In genomic region chr17:67379251-67379630, GRCh38 we compare ENCODE assay signal across 8 cellular contexts. TPM values are rescaled to one million over a fixed set of nuclear protein-coding genes. Genes with fewer than 3 reads are reported as not detected.
DNase-seq lines count a peak whose midpoint lies in the region; ATAC-seq and TF ChIP-seq lines count a peak whose summit lies in the region.

No MANE protein-coding gene starts in this region.

- H4K20me1 ChIP-seq in GM23248 (ENCODE audit: insufficient read depth), result no peaks in the 10 kb centered on the region

- H3K9me3 Mint-ChIP-seq in WTC11, result peaks cover 9% of the 10 kb centered on the region
- H3K9me3 Mint-ChIP-seq in glutamatergic neuron (ENCODE audit: unreplicated experiment), result peaks cover 4% of the 10 kb centered on the region

- 46 to 51% methylated on average over 8 of the region's 8 CpGs for WGBS in GM23248 (ENCODE audit: low coverage in 1 of 2, low lambda C conversion rate in 2 of 2, missing lambda C conversion rate in 2 of 2), 2 experiments

- no peak for TF ChIP-seq CTCF in WTC11 (IDR thresholded peaks at IDR 0.05)
- no peak for TF ChIP-seq CTCF in glutamatergic neuron (IDR thresholded peaks at IDR 0.05; ENCODE audit: partially characterized antibody, unreplicated experiment)

- H3K4me1 Mint-ChIP-seq in WTC11 (peaks cover 35% of the 10 kb centered on the region), glutamatergic neuron (ENCODE audit: low read depth, unreplicated experiment) (peaks cover 16% of the 10 kb centered on the region)

- H2AFZ ChIP-seq in GM23248, result peak overlapping the region; percentile 71

- H3K4me1 ChIP-seq in GM23248 (ENCODE audit: insufficient read depth) (peaks cover 4% of the 10 kb centered on the region), skeletal muscle satellite cell (ENCODE audit: control insufficient read depth, insufficient read depth, low read length) (peaks cover 15% of the 10 kb centered on the region)

- H3K27me3 ChIP-seq in GM23248 (replicated peaks; ENCODE audit: insufficient read depth), result no peaks in the 10 kb centered on the region
- H3K27me3 ChIP-seq in skeletal muscle satellite cell (ENCODE audit: control insufficient read depth, insufficient read depth, low read length), result no peaks in the 10 kb centered on the region

- H3K4me3 ChIP-seq in GM23248 (peak overlapping the region; percentile 83), skeletal muscle satellite cell (ENCODE audit: low read length) (peak overlapping the region; percentile 93)

- H3K4me2 ChIP-seq in GM23248 (ENCODE audit: unreplicated experiment), result peak overlapping the region; percentile 91
- peak overlapping the region; percentile 93 for H3K4me2 ChIP-seq in skeletal muscle satellite cell (ENCODE audit: low read length)

- H3K36me3 Mint-ChIP-seq in WTC11 (peaks cover 17% of the 10 kb centered on the region), glutamatergic neuron (ENCODE audit: unreplicated experiment) (no peaks in the 10 kb centered on the region)

- peak overlapping the region; percentile 89 for H3K9ac ChIP-seq in GM23248
- peak overlapping the region; percentile 92 for H3K9ac ChIP-seq in skeletal muscle satellite cell (ENCODE audit: low read depth, low read length)

- H3F3A ChIP-seq in GM23248 (ENCODE audit: insufficient read depth), result peaks cover 20% of the 10 kb centered on the region

- in situ Hi-C loops in GM23248 (cut with MboI), result loop anchor here (10.0 kb wide), 2 partner anchors 246 to 306 kb away; no protein-coding TSS in a partner anchor

- CTCF ChIA-PET in WTC11 (lab: Charles Lee), result interaction anchor here (0.5 to 3.2 kb wide), 37 partner anchors 9 to 1361 kb away, joined by 3 to 36 read pairs (median 4); no protein-coding TSS in a partner anchor

- H3K27me3 Mint-ChIP-seq in WTC11 (ENCODE audit: low read depth) (no peaks in the 10 kb centered on the region; the same call in 1 of the 2 replicates), glutamatergic neuron (ENCODE audit: unreplicated experiment) (peaks cover 2% of the 10 kb centered on the region)

- DNase-seq in GM23248, result no peak
- DNase-seq in WTC11 (ENCODE audit: low spot score), result no peak
- DNase-seq in glutamatergic neuron, result no peak
- no peak for DNase-seq in mesenteric fat pad (ENCODE audit: low spot score)
- no peak for DNase-seq in NCI-H526 treated with DMSO at 0.1 percent for 48 hours (lab: John Stamatoyannopoulos, UW)

- H3K27ac Mint-ChIP-seq in WTC11 (peak overlapping the region; percentile 84), glutamatergic neuron (ENCODE audit: unreplicated experiment) (peak overlapping the region; percentile 50)

- H3K79me2 ChIP-seq in GM23248 (ENCODE audit: insufficient read depth), result peaks cover 54% of the 10 kb centered on the region

- H3K4me3 Mint-ChIP-seq in WTC11 (peak overlapping the region; percentile 78), glutamatergic neuron (ENCODE audit: unreplicated experiment) (peak overlapping the region; percentile 92)

- H3K36me3 ChIP-seq in GM23248 (ENCODE audit: low read depth) (no peaks in the 10 kb centered on the region), skeletal muscle satellite cell (ENCODE audit: insufficient read depth, low read length) (no peaks in the 10 kb centered on the region)

- ATAC-seq in WTC11, result no peak
- ATAC-seq in GM19455 (IDR thresholded peaks at IDR 0.05; ENCODE audit: unreplicated experiment), result no peak
- ATAC-seq in GM18858 (IDR thresholded peaks at IDR 0.05; ENCODE audit: unreplicated experiment), result no peak

- POLR2A ChIA-PET in WTC11 (lab: Charles Lee), result interaction anchor here (0.5 to 1.5 kb wide), 5 partner anchors 13 to 330 kb away, joined by 3 to 4 read pairs (median 3); partner anchors contain the start of gene PSMD12

- H3K9me3 ChIP-seq in GM23248 (ENCODE audit: low read depth), result no peaks in the 10 kb centered on the region
- H3K9me3 ChIP-seq in skeletal muscle satellite cell (replicated peaks; ENCODE audit: low read length), result no peaks in the 10 kb centered on the region

- no peaks in the 10 kb centered on the region for H3K9me2 ChIP-seq in GM23248 (ENCODE audit: insufficient read depth)

- H3K27ac ChIP-seq in GM23248, result peak overlapping the region; percentile 91

TF ChIP-seq in WTC11, 78 proteins besides CTCF, POLR2A, EP300 and RAD21:
- TF ChIP-seq CBFB (CRISPR knock-in tag; IDR thresholded peaks at IDR 0.05; ENCODE audit: low read depth) (no peak), ZNF121 (CRISPR knock-in tag; IDR thresholded peaks at IDR 0.05) (no peak), PRDM15 (CRISPR knock-in tag; IDR thresholded peaks at IDR 0.05) (no peak), ZNF219 (CRISPR knock-in tag; IDR thresholded peaks at IDR 0.05; ENCODE audit: borderline replicate concordance) (no peak), ZNF396 (CRISPR knock-in tag; IDR thresholded peaks at IDR 0.05; ENCODE audit: borderline replicate concordance) (no peak), MLX (CRISPR knock-in tag; IDR thresholded peaks at IDR 0.05) (no peak), CREB1 (CRISPR knock-in tag; IDR thresholded peaks at IDR 0.05) (no peak), GRHL2 (CRISPR knock-in tag; IDR thresholded peaks at IDR 0.05; ENCODE audit: insufficient replicate concordance, severe bottlenecking) (no peak), ETV6 (CRISPR knock-in tag; IDR thresholded peaks at IDR 0.05) (no peak)
TF ChIP-seq in WTC11: peak in this region for 0.

RNA-seq across cellular contexts. Expression of gene PITPNC1, which starts 2.2 kb away (rescaled TPM):
- 5.8 and 9.2 TPM in 2 replicates for total RNA-seq in GM23248 (2014; rRNA removed; shearing (Covaris generic))
- 7.3 and 7.4 TPM in 2 replicates for polyA plus RNA-seq in GM23248 (2016; fragmentation: Nextera tagmentation; extraction: Ambion mirVana)
- total RNA-seq in WTC11 (2021) (36.9 to 42.0 TPM (median 39.8 TPM) in 3 replicates), glutamatergic neuron (ENCODE audit: unreplicated experiment) (40.3 TPM), mesenteric fat pad (47.1 TPM)
- 9.2 and 9.4 TPM in 2 replicates for total RNA-seq in skeletal muscle satellite cell (2012; rRNA removed)

RNA-seq across cellular contexts. Expression of gene PSMD12, which starts 12.9 kb away (rescaled TPM):
- 31.9 and 44.3 TPM in 2 replicates for total RNA-seq in GM23248 (2014; rRNA removed; shearing (Covaris generic))
- polyA plus RNA-seq in GM23248 (2016; fragmentation: Nextera tagmentation; extraction: Ambion mirVana), result 85.3 and 87.9 TPM in 2 replicates
- total RNA-seq in WTC11 (2021) (58.9 to 66.9 TPM (median 59.0 TPM) in 3 replicates), glutamatergic neuron (ENCODE audit: unreplicated experiment) (55.7 TPM), mesenteric fat pad (56.2 TPM)
- 23.3 and 30.4 TPM in 2 replicates for total RNA-seq in skeletal muscle satellite cell (2012; rRNA removed)
